Comparison of ENCODE assay signal across 21 cellular contexts in the genomic region with DNA sequence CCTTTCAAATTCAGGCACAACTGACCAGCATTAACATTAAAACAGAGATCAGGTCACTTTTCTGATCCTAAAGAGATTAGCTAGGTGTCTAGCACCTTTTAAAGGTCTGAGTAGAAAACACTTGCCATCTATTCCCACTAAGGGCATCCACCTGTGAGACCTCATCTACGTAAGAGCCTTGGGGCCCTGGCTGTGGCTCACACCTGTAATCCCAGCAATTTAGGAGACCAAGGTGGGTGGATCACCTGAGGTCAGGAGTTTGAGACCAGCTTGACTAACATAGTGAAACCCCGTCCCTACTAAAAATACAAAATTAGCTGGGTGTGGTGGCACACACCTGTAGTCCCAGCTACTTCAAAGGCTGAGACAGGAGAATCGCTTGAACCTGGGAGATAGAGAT.
"Had no signal": no experiment of that assay in that cellular context is flagged by ENCODE, and none has a peak within 500 bp of the region (broad histone marks: within the 10 kb centered on the region; RNA-seq: fewer than 3 reads in every experiment).

No MANE protein-coding gene starts in this region.

- H3K36me3 Mint-ChIP-seq: activated naive CD8-positive, alpha-beta T cell treated with anti-CD3 and anti-CD28 coated beads, Interleukin-2, amount 10 ng/mL, durations not matched to agents 7 days and 5 days; WTC11 had no signal

- H3K36me3 ChIP-seq: gastroesophageal sphincter, left ventricle myocardium inferior, neural progenitor cell, sigmoid colon had no signal

- H3K4me3 ChIP-seq: gastroesophageal sphincter, left ventricle myocardium inferior, neural progenitor cell, sigmoid colon had no signal

- H3K27ac ChIP-seq: gastroesophageal sphincter, left ventricle myocardium inferior, neural progenitor cell, sigmoid colon had no signal

- H3K4me3 Mint-ChIP-seq: activated CD4-positive, alpha-beta T cell treated with anti-CD3 and anti-CD28 coated beads for 36 hours; activated naive CD4-positive, alpha-beta T cell treated with anti-CD3 and anti-CD28 coated beads for 36 hours; activated naive CD8-positive, alpha-beta T cell treated with anti-CD3 and anti-CD28 coated beads, Interleukin-2, amount 10 ng/mL, durations not matched to agents 7 days and 5 days; naive thymus-derived CD8-positive, alpha-beta T cell; neural progenitor cell; WTC11 had no signal

- H3K4me1 Mint-ChIP-seq: activated CD4-positive, alpha-beta T cell treated with anti-CD3 and anti-CD28 coated beads for 36 hours; activated naive CD8-positive, alpha-beta T cell treated with anti-CD3 and anti-CD28 coated beads, Interleukin-2, amount 10 ng/mL, durations not matched to agents 7 days and 5 days had no signal

- ATAC-seq: activated CD4-positive, alpha-beta T cell treated with anti-CD3 and anti-CD28 coated beads for 36 hours; gastroesophageal sphincter; naive thymus-derived CD8-positive, alpha-beta T cell had no signal

- H3K27me3 ChIP-seq: gastroesophageal sphincter, neural progenitor cell, sigmoid colon had no signal

- H3K4me2 ChIP-seq: neural progenitor cell had no signal

- H3K27ac Mint-ChIP-seq: activated CD4-positive, alpha-beta T cell treated with anti-CD3 and anti-CD28 coated beads for 36 hours; activated naive CD4-positive, alpha-beta T cell treated with anti-CD3 and anti-CD28 coated beads for 36 hours; activated naive CD8-positive, alpha-beta T cell treated with anti-CD3 and anti-CD28 coated beads, Interleukin-2, amount 10 ng/mL, durations not matched to agents 7 days and 5 days; naive thymus-derived CD8-positive, alpha-beta T cell; neural progenitor cell; WTC11 had no signal

- H2AFZ ChIP-seq: neural progenitor cell had no signal

- DNase-seq: activated CD4-positive, alpha-beta T cell treated with anti-CD3 and anti-CD28 coated beads for 36 hours; activated CD4-positive, alpha-beta T cell treated with anti-CD3 and anti-CD28 coated beads, Interleukin-2, amount 50 U/mL, for 48 hours; activated CD8-positive, alpha-beta memory T cell treated with anti-CD3 and anti-CD28 coated beads, Interleukin-2, amount 50 U/mL, for 48 hours; activated naive CD4-positive, alpha-beta T cell treated with anti-CD3 and anti-CD28 coated beads for 36 hours; activated naive CD8-positive, alpha-beta T cell treated with anti-CD3 and anti-CD28 coated beads, Interleukin-2, amount 10 ng/mL, durations not matched to agents 7 days and 5 days; activated T-cell treated with anti-CD3 and anti-CD28 coated beads, Interleukin-2, amount 50 U/mL, for 48 hours; amniotic stem cell; cortex of kidney; head of caudate nucleus; hypothalamus; left ventricle myocardium inferior; mammary epithelial cell; naive thymus-derived CD8-positive, alpha-beta T cell; retina; sigmoid colon; stimulated activated CD4-positive, alpha-beta T cell treated with anti-CD3 and anti-CD28 coated beads, Interleukin-4, amount 100 ng/mL, for 1 hour; stimulated activated naive CD4-positive, alpha-beta T cell treated with Interleukin-2 at 50 U/mL for 16 hours; T-helper 9 cell had no signal

- H3K9me3 ChIP-seq: gastroesophageal sphincter, sigmoid colon had no signal

- H3K9ac ChIP-seq: neural progenitor cell had no signal
